1 cellular context compared by ENCODE assay signal in genomic region chr10:4034907-4035581, GRCh38.
TF ChIP-seq lines count a peak whose summit lies in the region.

No MANE protein-coding gene starts in this region.

TF ChIP-seq in SK-N-SH, 30 proteins besides CTCF, POLR2A, EP300 and RAD21 (continued from another document):
- TF ChIP-seq NFIC (IDR thresholded peaks at IDR 0.05; ENCODE audit: borderline replicate concordance), result no peak
